Comparison of ENCODE assay signal across 8 cellular contexts in genomic region chr14:96584199-96584906, GRCh38.
DNase-seq lines count a peak whose midpoint lies in the region; ATAC-seq and TF ChIP-seq lines count a peak whose summit lies in the region.

No MANE protein-coding gene starts in this region.

- in situ Hi-C loops in GM13977 (cut with MboI; ENCODE audit: low pct_unique_long_range_greater_than_20kb, low sequenced_read_pairs, unreplicated experiment) (no loop called here), astrocyte of the cerebellum (cut with HindIII; ENCODE audit: low sequenced_read_pairs) (no loop called here)

- peak; percentile 51 for ATAC-seq in HG03108 (IDR thresholded peaks at IDR 0.05; ENCODE audit: unreplicated experiment)
- no peak for ATAC-seq in GM21528 (IDR thresholded peaks at IDR 0.05; ENCODE audit: low FRiP score, unreplicated experiment)

- H3K4me3 ChIP-seq in astrocyte of the cerebellum (ENCODE audit: low read depth, low read length) = no peak overlapping the region

- peak; percentile 12 to 26 for DNase-seq in AML-193 (lab: John Stamatoyannopoulos, UW)
- peak; percentile 70 for DNase-seq in GM13977 (ENCODE audit: low spot score)
- DNase-seq in NCI-H82 (lab: John Stamatoyannopoulos, UW) = peak; percentile 90
- peak; percentile 9 for DNase-seq in astrocyte of the cerebellum (ENCODE audit: low read depth)
- peak; percentile 91 for DNase-seq in left kidney (ENCODE audit: low read depth, low spot score)
- DNase-seq in NCI-H187 treated with DMSO at 0.1 percent for 48 hours (lab: John Stamatoyannopoulos, UW) = no peak

- TF ChIP-seq CTCF in GM13977 (IDR thresholded peaks at IDR 0.05; ENCODE audit: extremely low read depth, insufficient read depth, missing control alignments) (peak; percentile 71), astrocyte of the cerebellum (IDR thresholded peaks at IDR 0.05; ENCODE audit: low read depth, low read length, missing control alignments) (peak; percentile 58)
